8 cellular contexts compared by ENCODE assay signal in genomic region chr2:108448678-108449409, GRCh38. TPM values are rescaled to one million over a fixed set of nuclear protein-coding genes. Genes with fewer than 3 reads are reported as not detected.
DNase-seq lines count a peak whose midpoint lies in the region; ATAC-seq and TF ChIP-seq lines count a peak whose summit lies in the region.

Gene GCC2, plus strand, starts transcription at chr2:108449206. Its CDS starts 69 bp downstream, at chr2:108449275.

- peak within 1 kb of the TSS; percentile 88 for H3K27ac ChIP-seq in caudate nucleus (ENCODE audit: low read depth, low read length)

- intact Hi-C loops in activated B cell treated with CpG ODN at 0.5 μM for 24 hours (cut with micrococcal nuclease) = loop anchor here (1.0 to 5.0 kb wide), 6 partner anchors 85 to 1163 kb away; partner anchors contain the start of genes CCDC138, LIMS1, RANBP2 and SEPTIN10

- no peak for TF ChIP-seq CTCF in AG10803 (conservative IDR thresholded peaks at IDR 0.05; ENCODE audit: low read length)
- no peak for TF ChIP-seq CTCF in activated B cell treated with CpG ODN at 0.5 μM for 24 hours (IDR thresholded peaks at IDR 0.05)

- ATAC-seq in GM19035 (IDR thresholded peaks at IDR 0.05; ENCODE audit: unreplicated experiment) = peak; percentile 97
- ATAC-seq in HG03342 (IDR thresholded peaks at IDR 0.05; ENCODE audit: unreplicated experiment) = peak; percentile 99
- ATAC-seq in activated B cell treated with CpG ODN at 0.5 μM for 24 hours (ENCODE audit: low read depth) = peak; percentile 96

- peak within 1 kb of the TSS; percentile 99 for H3K4me3 ChIP-seq in AG10803 (ENCODE audit: low read length)

- CTCF ChIA-PET in activated B cell treated with CpG ODN at 0.5 μM for 24 hours (lab: Charles Lee) = interaction anchor here (0.7 to 1.7 kb wide), 4 partner anchors 85 to 187 kb away, joined by 3 to 4 read pairs (median 3); partner anchors contain the start of gene LIMS1

- POLR2A ChIA-PET in activated B cell treated with CpG ODN at 0.5 μM for 24 hours (lab: Charles Lee) = interaction anchor here (0.6 to 4.3 kb wide), 7 partner anchors 86 to 270 kb away, joined by 3 to 40 read pairs (median 3); partner anchors contain the start of genes LIMS1 and RANBP2

- peak; percentile 92 for DNase-seq in AG10803 (ENCODE audit: low read depth)
- DNase-seq in NCI-H345 treated with DMSO at 0.1 percent for 48 hours (lab: John Stamatoyannopoulos, UW; ENCODE audit: unreplicated experiment) = peak; percentile 92
- peak; percentile 96 for DNase-seq in activated B cell treated with CpG ODN at 0.5 μM for 24 hours
- peak; percentile 48 to 98 (median 89) for DNase-seq in caudate nucleus (lab: John Stamatoyannopoulos, UW)
- peak; percentile 95 for DNase-seq in iris pigment epithelial cell (ENCODE audit: low read depth)
- peak; percentile 92 to 93 for DNase-seq in stimulated activated CD4-positive, alpha-beta T cell treated with anti-CD3 and anti-CD28 coated beads, Interleukin-12 subunit alpha, Interleukin-12 subunit beta, amount 100 ng/mL, for 24 hours (ENCODE audit: low read depth in 2 of 2)

- H3K27ac Mint-ChIP-seq in activated B cell treated with CpG ODN at 0.5 μM for 24 hours = peak within 1 kb of the TSS; percentile 96

- peak within 1 kb of the TSS; percentile 98 for H3K4me3 Mint-ChIP-seq in activated B cell treated with CpG ODN at 0.5 μM for 24 hours

- peaks cover 34% of the 10 kb centered on the region for H3K36me3 Mint-ChIP-seq in activated B cell treated with CpG ODN at 0.5 μM for 24 hours (ENCODE audit: low read depth)

- no peaks in the 10 kb centered on the region for H3K9me3 Mint-ChIP-seq in activated B cell treated with CpG ODN at 0.5 μM for 24 hours

- no peaks in the 10 kb centered on the region for H3K27me3 Mint-ChIP-seq in activated B cell treated with CpG ODN at 0.5 μM for 24 hours

- peaks cover 53% of the 10 kb centered on the region for H3K4me1 Mint-ChIP-seq in activated B cell treated with CpG ODN at 0.5 μM for 24 hours

RNA-seq across cellular contexts. Expression of gene GCC2, which starts in this region (rescaled TPM):
- total RNA-seq in activated B cell treated with CpG ODN at 0.5 μM for 24 hours = 44.0 and 53.8 TPM in 2 replicates

Comparison
In these comparisons a context has a peak if more than half of its experiments do, and no peak if none do; other contexts are left out.
1. Peak in every context shown above with its lines: DNase-seq, ATAC-seq, H3K4me3 ChIP-seq and H3K27ac ChIP-seq.